Comparison of ENCODE assay signal across 14 cellular contexts in the genomic region with DNA sequence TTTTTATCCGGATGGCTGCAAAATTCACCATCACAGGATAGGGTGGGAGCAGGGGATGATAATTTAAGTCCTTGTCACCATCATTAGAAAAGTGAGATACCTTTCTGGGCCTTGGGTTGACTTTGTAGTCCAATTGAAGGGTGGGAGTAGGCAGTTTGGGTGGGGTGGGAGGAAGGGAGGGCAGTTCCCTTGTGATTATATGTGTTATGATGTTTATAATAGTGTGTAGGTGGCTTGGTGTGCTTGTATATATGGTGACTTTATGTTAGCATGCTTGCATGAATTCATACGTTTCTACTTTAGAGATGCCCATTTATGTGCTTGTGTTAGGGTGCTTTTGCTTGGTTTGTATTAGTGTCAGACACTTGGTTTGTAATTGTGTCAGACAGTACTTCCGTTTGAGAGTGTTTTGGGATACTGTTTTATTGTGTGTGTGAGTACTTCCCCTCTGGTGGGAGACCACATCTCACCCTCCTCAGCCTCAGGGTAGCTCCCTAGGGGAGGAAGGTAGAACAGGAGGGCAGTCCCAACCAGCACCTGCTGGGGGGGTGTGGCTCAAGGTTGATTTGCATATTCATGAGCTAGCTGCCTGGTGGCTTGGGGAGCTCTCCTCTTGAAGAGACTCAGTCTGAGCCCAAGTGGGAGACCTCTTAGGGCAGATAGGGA. TPM values are rescaled to one million over a fixed set of nuclear protein-coding genes. Genes with fewer than 3 reads are reported as not detected.
A peak's percentile ranks its signal among the peaks of the same experiment; 100 is the strongest.
DNase-seq lines count a peak whose midpoint lies in the region; ATAC-seq and TF ChIP-seq lines count a peak whose summit lies in the region.
"Had no signal": no experiment of that assay in that cellular context is flagged by ENCODE, and none has a peak within 500 bp of the region (broad histone marks: within the 10 kb centered on the region; RNA-seq: fewer than 3 reads in every experiment).

No MANE protein-coding gene starts in this region.

- H3K9me3 Mint-ChIP-seq in naive B cell, result no peaks in the 10 kb centered on the region

- DNase-seq in DMS53 (lab: John Stamatoyannopoulos, UW) (peak; percentile 16), DMS53 treated with DMSO at 0.1 percent for 48 hours (lab: John Stamatoyannopoulos, UW; ENCODE audit: unreplicated experiment) (no peak), NB4 (ENCODE audit: low read depth) (peak; percentile 25), naive B cell (peak; percentile 48), posterior cingulate gyrus (no peak), T1000 (lab: John Stamatoyannopoulos, UW) (no peak), H4 (ENCODE audit: low spot score) (no peak)
- DNase-seq: caudate nucleus; MG63; SHP77 treated with DMSO at 0.1 percent for 48 hours; stimulated activated CD4-positive, alpha-beta T cell treated with anti-CD3 and anti-CD28 coated beads, Interleukin-15, amount 100 ng/mL, for 24 hours had no signal

- H3K4me1 Mint-ChIP-seq in naive B cell, result peaks cover 17 to 23% (median 18%) of the 10 kb centered on the region in 3 donors

- intact Hi-C loops in posterior cingulate gyrus (cut with DNase I), result no loop called here

- peaks cover 14 to 25% (median 20%) of the 10 kb centered on the region in 3 donors for H3K27me3 Mint-ChIP-seq in naive B cell

- H3K4me3 Mint-ChIP-seq in naive B cell, result peak overlapping the region in 2 of 8 donors; percentile 13 to 25

- TF ChIP-seq POLR2A in NB4 (IDR thresholded peaks at IDR 0.05; ENCODE audit: extremely low read depth, insufficient read length), result no peak

- peak overlapping the region in 5 of 6 donors; percentile 30 to 81 (median 50) for H3K27ac Mint-ChIP-seq in naive B cell

- H3K4me3 ChIP-seq in NB4 (ENCODE audit: low read depth, low read length), result no peak overlapping the region
- H3K4me3 ChIP-seq: MG63, thoracic aorta had no signal

- peak; percentile 66 for ATAC-seq in GM21619 (IDR thresholded peaks at IDR 0.05; ENCODE audit: unreplicated experiment)
- ATAC-seq in naive B cell (ENCODE audit: low read depth in 2 of 2), result peak; percentile 92 to 96

- no peak for TF ChIP-seq CTCF in NB4 (IDR thresholded peaks at IDR 0.05; ENCODE audit: low read depth, low read length)

- no peaks in the 10 kb centered on the region for H3K36me3 Mint-ChIP-seq in naive B cell

RNA-seq across cellular contexts. Expression of gene POU3F1, which starts 6.3 kb away (rescaled TPM):
- 1 to 10 TPM in 1 of 6 donors, under 1 TPM in 5; 0.18 to 1.1 (median 0.34) TPM for polyA plus RNA-seq in naive B cell (ENCODE audit: low read depth in 6 of 6)
- not detected in 2 replicates for total RNA-seq in H4 (2014; rRNA removed; shearing (Covaris generic))
- total RNA-seq: A172, thoracic aorta had no signal

RNA-seq across cellular contexts. Expression of gene UTP11, which starts 40.3 kb away (rescaled TPM):
- 10 to 100 TPM; 19.2 to 25.3 (median 20.9) TPM for polyA plus RNA-seq in naive B cell (ENCODE audit: low read depth in 6 of 6)
- total RNA-seq in H4 (2014; rRNA removed; shearing (Covaris generic)), result 80.0 and 87.3 TPM in 2 replicates

RNA-seq across cellular contexts. Expression of gene FHL3, which starts 47.6 kb away (rescaled TPM):
- 1 to 10 TPM in 5 of 6 donors, under 1 TPM in 1; 0.88 to 5.1 (median 1.8) TPM for polyA plus RNA-seq in naive B cell (ENCODE audit: low read depth in 6 of 6)
- 16.5 and 20.3 TPM in 2 replicates for total RNA-seq in H4 (2014; rRNA removed; shearing (Covaris generic))

Comparison
In these comparisons a context has a peak if more than half of its experiments do, and no peak if none do; other contexts are left out.
1. DNase-seq: peak in DMS53 (single experiment), NB4 (single experiment) and naive B cell (single experiment); none in DMS53 treated with DMSO at 0.1 percent for 48 hours (single experiment), posterior cingulate gyrus (0 of 10), T1000 (single experiment) and H4 (single experiment).